Comparison of ENCODE assay signal across 12 cellular contexts in genomic region chr2:27261241-27261925, GRCh38. TPM values are rescaled to one million over a fixed set of nuclear protein-coding genes. Genes with fewer than 3 reads are reported as not detected.
DNase-seq lines count a peak whose midpoint lies in the region; ATAC-seq, FAIRE-seq and TF ChIP-seq lines count a peak whose summit lies in the region.
"Had no signal": no experiment of that assay in that cellular context is flagged by ENCODE, and none has a peak within 500 bp of the region (broad histone marks: within the 10 kb centered on the region; RNA-seq: fewer than 3 reads in every experiment).

No MANE protein-coding gene starts in this region.

- no peak for DNase-seq in CD14-positive monocyte (ENCODE audit: low spot score)
- DNase-seq in HAP-1 (ENCODE audit: low spot score in 2 of 2): no peak
- no peak for DNase-seq in K562 (ENCODE audit: extremely low read depth in 1 of 4, low spot score in 3 of 4)
- DNase-seq in naive thymus-derived CD4-positive, alpha-beta T cell: no peak
- no peak for DNase-seq in GM13977 (ENCODE audit: low spot score)
- no peak for DNase-seq in NCI-H2081 (lab: John Stamatoyannopoulos, UW)
- DNase-seq in HT-29 (ENCODE audit: low spot score): no peak
- DNase-seq: activated naive CD4-positive, alpha-beta T cell treated with anti-CD3 and anti-CD28 coated beads, Interleukin-2, amount 50 U/mL, for 16 hours; islet precursor cell; ovary had no signal

- no peak overlapping the region for H3K27ac ChIP-seq in K562 (ENCODE audit: extremely low read depth, low read depth, low read length)
- no peak overlapping the region for H3K27ac ChIP-seq in naive thymus-derived CD4-positive, alpha-beta T cell (ENCODE audit: low read depth, low read length)
- H3K27ac ChIP-seq: ovary, upper lobe of left lung had no signal

- no peak for TF ChIP-seq CTCF in CD14-positive monocyte (IDR thresholded peaks at IDR 0.05)
- TF ChIP-seq CTCF in K562 (IDR thresholded peaks at IDR 0.05 in 2 of 3, conservative IDR thresholded peaks at IDR 0.05 in 1 of 3; ENCODE audit: insufficient read depth in 2 of 3, low read depth in 1 of 3, low read length in 3 of 3): no peak
- no peak for TF ChIP-seq CTCF in GM13977 (IDR thresholded peaks at IDR 0.05; ENCODE audit: extremely low read depth, insufficient read depth, missing control alignments)

- no peaks in the 10 kb centered on the region for H3K9me1 ChIP-seq in K562 (ENCODE audit: control insufficient read depth, insufficient read depth, low read length)

- H3K9me3 ChIP-seq in HAP-1 (no peaks in the 10 kb centered on the region), K562 (replicated peaks; ENCODE audit: control insufficient read depth, insufficient read depth, low read depth, low read length) (no peaks in the 10 kb centered on the region; the same call in 1 of the 2 replicates)
- no peaks in the 10 kb centered on the region for H3K9me3 ChIP-seq in naive thymus-derived CD4-positive, alpha-beta T cell (ENCODE audit: control insufficient read depth in 2 of 3, low read length in 3 of 3)
- H3K9me3 ChIP-seq: ovary, upper lobe of left lung had no signal

- no TSS peak for BruUV-seq in K562 (replicated peaks; lab: Mats Ljungman, UMichigan)

- no peak overlapping the region for H3K9ac ChIP-seq in K562 (ENCODE audit: insufficient read depth in 1 of 2, low read depth in 2 of 2, low read length in 2 of 2)

- H3K79me2 ChIP-seq in K562 (ENCODE audit: control insufficient read depth, insufficient read depth, low read length): no peaks in the 10 kb centered on the region

- FAIRE-seq in K562 (lab: Jason Lieb, UNC): no peak

- intact Hi-C loops in CD14-positive monocyte (cut with micrococcal nuclease) (no loop called here), K562 (cut with micrococcal nuclease) (no loop called here)
- intact Hi-C loops in naive thymus-derived CD4-positive, alpha-beta T cell (cut with micrococcal nuclease): loop anchor here (5.0 kb wide), 3 partner anchors 41 to 226 kb away; partner anchors contain the start of genes IFT172 (in 1 of the 2) and KHK (in 1 of the 2)

- no peak for TF ChIP-seq POLR2A in K562 (conservative IDR thresholded peaks at IDR 0.05)

- H3K4me3 ChIP-seq in HAP-1: peak overlapping the region; percentile 93
- no peak overlapping the region for H3K4me3 ChIP-seq in K562
- no peak overlapping the region for H3K4me3 ChIP-seq in naive thymus-derived CD4-positive, alpha-beta T cell (ENCODE audit: low read length)

- H3K27me3 Mint-ChIP-seq in CD14-positive monocyte (ENCODE audit: low read depth in 3 of 3): peaks cover 37 to 43% (median 40%) of the 10 kb centered on the region in 3 donors
- peaks cover 57 to 66% (median 62%) of the 10 kb centered on the region in 5 donors for H3K27me3 Mint-ChIP-seq in naive thymus-derived CD4-positive, alpha-beta T cell

- H2AFZ ChIP-seq in K562 (ENCODE audit: low read depth, low read length): no peak overlapping the region

- TF ChIP-seq RAD21 in K562 (CRISPR knock-in tag; conservative IDR thresholded peaks at IDR 0.05 in 1 of 2, IDR thresholded peaks at IDR 0.05 in 1 of 2): no peak

- in situ Hi-C loops in HAP-1 (cut with MboI; ENCODE audit: low sequenced_read_pairs) (no loop called here), K562 (cut with MboI) (no loop called here), GM13977 (cut with MboI; ENCODE audit: low pct_unique_long_range_greater_than_20kb, low sequenced_read_pairs, unreplicated experiment) (no loop called here)

- H3K36me3 Mint-ChIP-seq in CD14-positive monocyte: peaks cover 10 to 22% of the 10 kb centered on the region in 2 donors
- H3K36me3 Mint-ChIP-seq in naive thymus-derived CD4-positive, alpha-beta T cell: peaks cover 0 to 4% (median 0%) of the 10 kb centered on the region in 5 donors

- H3K4me1 ChIP-seq in HAP-1: peaks cover 31% of the 10 kb centered on the region
- H3K4me1 ChIP-seq in K562 (replicated peaks in 1 of 2; ENCODE audit: control insufficient read depth in 2 of 2, insufficient read depth in 2 of 2, low read length in 2 of 2): peaks cover 0 to 46% of the 10 kb centered on the region in 2 experiments; a peak in 3 of 5 replicates
- H3K4me1 ChIP-seq in naive thymus-derived CD4-positive, alpha-beta T cell (ENCODE audit: control insufficient read depth in 2 of 2, insufficient read depth in 2 of 2, low read length in 2 of 2): peaks cover 8 to 23% of the 10 kb centered on the region in 2 donors

- no peak for ATAC-seq in K562
- ATAC-seq in naive thymus-derived CD4-positive, alpha-beta T cell: no peak
- no peak for ATAC-seq in activated CD4-positive, CD25-positive, alpha-beta regulatory T cell treated with anti-CD3 and anti-CD28 coated beads, Interleukin-2, amount 50 U/mL, for 24 hours

- CTCF ChIA-PET in K562 (lab: Yijun Ruan, JAX; ENCODE audit: low intra/inter-chr PET ratio): no interaction called here
- CTCF ChIA-PET in naive thymus-derived CD4-positive, alpha-beta T cell (lab: Charles Lee): no interaction called here

- peaks cover 0 to 18% (median 13%) of the 10 kb centered on the region in 7 donors for H3K9me3 Mint-ChIP-seq in CD14-positive monocyte
- no peaks in the 10 kb centered on the region for H3K9me3 Mint-ChIP-seq in naive thymus-derived CD4-positive, alpha-beta T cell

- WGBS in K562 (ENCODE audit: insufficient coverage, low coverage, missing lambda C conversion rate): 33% methylated on average over 8 of the region's 11 CpGs

- peaks cover 23% of the 10 kb centered on the region for H3K36me3 ChIP-seq in HAP-1 (replicated peaks)
- no peaks in the 10 kb centered on the region for H3K36me3 ChIP-seq in K562 (ENCODE audit: control insufficient read depth, insufficient read depth, low read length)
- no peaks in the 10 kb centered on the region for H3K36me3 ChIP-seq in naive thymus-derived CD4-positive, alpha-beta T cell (ENCODE audit: control insufficient read depth in 2 of 3, insufficient read depth in 3 of 3, low read length in 3 of 3)
- H3K36me3 ChIP-seq: ovary, upper lobe of left lung had no signal

- H4K20me1 ChIP-seq in K562 (replicated peaks; ENCODE audit: control insufficient read depth, insufficient read depth, low read length): no peaks in the 10 kb centered on the region; the same call in 1 of the 2 replicates

- H3K27ac Mint-ChIP-seq in CD14-positive monocyte: peak overlapping the region in 1 of 7 donors; percentile 79
- peak overlapping the region in 1 of 9 donors; percentile 78 for H3K27ac Mint-ChIP-seq in naive thymus-derived CD4-positive, alpha-beta T cell

- H3K4me1 Mint-ChIP-seq in CD14-positive monocyte: peaks cover 29% of the 10 kb centered on the region
- peaks cover 23 to 33% (median 29%) of the 10 kb centered on the region in 7 donors for H3K4me1 Mint-ChIP-seq in naive thymus-derived CD4-positive, alpha-beta T cell

- no peak for TF ChIP-seq EP300 in K562 (IDR thresholded peaks at IDR 0.05; ENCODE audit: low read length)

- H3K27me3 ChIP-seq in HAP-1 (ENCODE audit: low read depth) (no peaks in the 10 kb centered on the region), K562 (ENCODE audit: control insufficient read depth in 2 of 2, insufficient read depth in 2 of 2, low read length in 2 of 2) (peaks cover 31 to 46% of the 10 kb centered on the region in 2 experiments; a peak in 4 of 5 replicates)
- peaks cover 6 to 27% of the 10 kb centered on the region in 2 donors for H3K27me3 ChIP-seq in naive thymus-derived CD4-positive, alpha-beta T cell (ENCODE audit: control insufficient read depth in 2 of 2, insufficient read depth in 2 of 2, low read length in 2 of 2)
- H3K27me3 ChIP-seq: ovary had no signal

- peak overlapping the region; percentile 51 to 87 for H3K4me3 Mint-ChIP-seq in CD14-positive monocyte
- peak overlapping the region; percentile 70 to 97 (median 81) for H3K4me3 Mint-ChIP-seq in naive thymus-derived CD4-positive, alpha-beta T cell

- no peak overlapping the region for H3K4me2 ChIP-seq in K562 (ENCODE audit: insufficient read depth, low read length)

- POLR2A ChIA-PET in K562 (lab: Yijun Ruan, JAX): interaction anchor here (1.0 kb wide), 1 partner anchor 9 kb away, joined by 4 read pairs; no protein-coding TSS in a partner anchor
- POLR2A ChIA-PET in naive thymus-derived CD4-positive, alpha-beta T cell (lab: Charles Lee): interaction anchor here (0.5 to 0.7 kb wide), 2 partner anchors 178 to 1593 kb away, joined by 3 read pairs; no protein-coding TSS in a partner anchor

RNA-seq across cellular contexts. Expression of gene SLC30A3, which starts 1.5 kb away (rescaled TPM):
- not detected for polyA plus RNA-seq in CD14-positive monocyte
- total RNA-seq in K562 (2011; cell fraction: chromatin; rRNA removed; ENCODE audit: low replicate concordance): 4.4 and 10.5 TPM in 2 replicates
- 4.5 and 6.7 TPM in 2 replicates for total RNA-seq in K562 (2011; cell fraction: nucleolus; rRNA removed)
- total RNA-seq in K562 (2011; cell fraction: nucleoplasm; rRNA removed): 6.2 and 8.4 TPM in 2 replicates
- total RNA-seq in K562 (2014; rRNA removed): 0.68 and 2.4 TPM in 2 replicates
- 0.10 and 0.36 TPM in 2 replicates for total RNA-seq in K562 (2014; rRNA removed; fragmentation: Illumina TruSeq; extraction: Trizol)
- total RNA-seq in K562 (2015; rRNA removed; fragmentation: Illumina TruSeq; extraction: Trizol): 0.41 and 0.58 TPM in 2 replicates
- 2.0 and 2.2 TPM in 2 replicates for total RNA-seq in K562 (2021)
- 1.2 and 3.1 TPM in 2 replicates for polyA plus RNA-seq in K562 (2011; rRNA removed)
- 5.3 and 8.9 TPM in 2 replicates for polyA plus RNA-seq in K562 (2011; cell fraction: cytosol; rRNA removed)
- 12.9 and 17.5 TPM in 2 replicates for polyA plus RNA-seq in K562 (2011; cell fraction: nucleus; rRNA removed)
- 1.6 and 2.0 TPM in 2 replicates for polyA plus RNA-seq in K562 (2012)
- polyA plus RNA-seq in K562 (2014; fragmentation: Illumina TruSeq; extraction: Trizol): 1.1 and 2.2 TPM in 2 replicates
- polyA plus RNA-seq in K562 (2014; fragmentation: Nextera tagmentation; extraction: Ambion mirVana): under 1 TPM in 1 of 2 experiments, not detected in 1; 0.03 TPM
- 2.3 and 2.7 TPM in 2 replicates for polyA plus RNA-seq in K562 (2014; rRNA removed)
- 1.2 and 1.4 TPM in 2 replicates for polyA minus RNA-seq in K562 (2011; rRNA and poly(A)+ RNA removed)
- polyA minus RNA-seq in K562 (2011; cell fraction: cytosol; rRNA and poly(A)+ RNA removed): 2.7 and 3.5 TPM in 2 replicates
- 1.9 and 2.3 TPM in 2 replicates for polyA minus RNA-seq in K562 (2011; cell fraction: nucleus; rRNA and poly(A)+ RNA removed)
- under 1 TPM in 1 of 5 experiments, not detected in 4; 0.29 TPM for total RNA-seq in naive thymus-derived CD4-positive, alpha-beta T cell
- polyA plus RNA-seq in naive thymus-derived CD4-positive, alpha-beta T cell: under 1 TPM in 1 of 2 donors, not detected in 1; 0.56 TPM
- not detected in 2 replicates for total RNA-seq in HT-29 (2014; rRNA removed; shearing (Covaris generic))

RNA-seq across cellular contexts. Expression of gene DNAJC5G, which starts 13.8 kb away (rescaled TPM):
- polyA plus RNA-seq in CD14-positive monocyte (not detected), K562 (2011; rRNA removed) (not detected in 2 replicates), K562 (2014; fragmentation: Illumina TruSeq; extraction: Trizol) (not detected in 2 replicates), K562 (2014; fragmentation: Nextera tagmentation; extraction: Ambion mirVana) (not detected), K562 (2014; rRNA removed) (0.43 TPM in 1 of 2 replicates, not detected in the other)
- total RNA-seq in K562 (2011; cell fraction: chromatin; rRNA removed; ENCODE audit: low replicate concordance): 0.35 TPM in 1 of 2 replicates, not detected in the other
- total RNA-seq in K562 (2011; cell fraction: nucleolus; rRNA removed): not detected in 2 replicates
- total RNA-seq in K562 (2011; cell fraction: nucleoplasm; rRNA removed): not detected in 2 replicates
- total RNA-seq in K562 (2014; rRNA removed) (not detected in 2 replicates), K562 (2014; rRNA removed; fragmentation: Illumina TruSeq; extraction: Trizol) (not detected in 2 replicates), K562 (2015; rRNA removed; fragmentation: Illumina TruSeq; extraction: Trizol) (not detected in 2 replicates), K562 (2021) (not detected in 2 replicates)
- not detected in 2 replicates for polyA plus RNA-seq in K562 (2011; cell fraction: cytosol; rRNA removed)
- 0.15 and 0.37 TPM in 2 replicates for polyA plus RNA-seq in K562 (2011; cell fraction: nucleus; rRNA removed)
- 0.08 TPM in 1 of 2 replicates, not detected in the other for polyA plus RNA-seq in K562 (2012)
- polyA minus RNA-seq in K562 (2011; rRNA and poly(A)+ RNA removed): not detected in 2 replicates
- polyA minus RNA-seq in K562 (2011; cell fraction: cytosol; rRNA and poly(A)+ RNA removed): not detected in 2 replicates
- not detected in 2 replicates for polyA minus RNA-seq in K562 (2011; cell fraction: nucleus; rRNA and poly(A)+ RNA removed)
- not detected for total RNA-seq in naive thymus-derived CD4-positive, alpha-beta T cell
- not detected for polyA plus RNA-seq in naive thymus-derived CD4-positive, alpha-beta T cell
- not detected in 2 replicates for total RNA-seq in HT-29 (2014; rRNA removed; shearing (Covaris generic))
- total RNA-seq: upper lobe of left lung had no signal

RNA-seq across cellular contexts. Expression of gene TRIM54, which starts 20.8 kb away (rescaled TPM):
- polyA plus RNA-seq in CD14-positive monocyte (not detected), K562 (2011; rRNA removed) (not detected in 2 replicates), K562 (2014; fragmentation: Illumina TruSeq; extraction: Trizol) (not detected in 2 replicates), K562 (2014; fragmentation: Nextera tagmentation; extraction: Ambion mirVana) (not detected), K562 (2014; rRNA removed) (not detected in 2 replicates)
- total RNA-seq in K562 (2011; cell fraction: chromatin; rRNA removed; ENCODE audit: low replicate concordance): 0.32 TPM in 1 of 2 replicates, not detected in the other
- not detected in 2 replicates for total RNA-seq in K562 (2011; cell fraction: nucleolus; rRNA removed)
- not detected in 2 replicates for total RNA-seq in K562 (2011; cell fraction: nucleoplasm; rRNA removed)
- total RNA-seq in K562 (2014; rRNA removed) (not detected in 2 replicates), K562 (2014; rRNA removed; fragmentation: Illumina TruSeq; extraction: Trizol) (not detected in 2 replicates), K562 (2015; rRNA removed; fragmentation: Illumina TruSeq; extraction: Trizol) (not detected in 2 replicates), K562 (2021) (not detected in 2 replicates)
- not detected in 2 replicates for polyA plus RNA-seq in K562 (2011; cell fraction: cytosol; rRNA removed)
- 0.08 TPM in 1 of 2 replicates, not detected in the other for polyA plus RNA-seq in K562 (2011; cell fraction: nucleus; rRNA removed)
- polyA plus RNA-seq in K562 (2012): 0.08 TPM in 1 of 2 replicates, not detected in the other
- not detected in 2 replicates for polyA minus RNA-seq in K562 (2011; rRNA and poly(A)+ RNA removed)
- not detected in 2 replicates for polyA minus RNA-seq in K562 (2011; cell fraction: cytosol; rRNA and poly(A)+ RNA removed)
- polyA minus RNA-seq in K562 (2011; cell fraction: nucleus; rRNA and poly(A)+ RNA removed): not detected in 2 replicates
- total RNA-seq in naive thymus-derived CD4-positive, alpha-beta T cell: not detected
- polyA plus RNA-seq in naive thymus-derived CD4-positive, alpha-beta T cell: not detected
- total RNA-seq in HT-29 (2014; rRNA removed; shearing (Covaris generic)): 5.8 and 7.1 TPM in 2 replicates

RNA-seq across cellular contexts. Expression of gene CAD, which starts 44.2 kb away (rescaled TPM):
- polyA plus RNA-seq in CD14-positive monocyte: 1 to 10 TPM in 1 of 2 donors, under 1 TPM in 1; 0.71 to 1.7 TPM
- 320 and 666 TPM in 2 replicates for total RNA-seq in K562 (2011; cell fraction: chromatin; rRNA removed; ENCODE audit: low replicate concordance)
- 376 and 382 TPM in 2 replicates for total RNA-seq in K562 (2011; cell fraction: nucleolus; rRNA removed)
- total RNA-seq in K562 (2011; cell fraction: nucleoplasm; rRNA removed): 239 and 276 TPM in 2 replicates
- total RNA-seq in K562 (2014; rRNA removed): 57.7 and 94.5 TPM in 2 replicates
- total RNA-seq in K562 (2014; rRNA removed; fragmentation: Illumina TruSeq; extraction: Trizol): 19.6 and 26.7 TPM in 2 replicates
- 33.7 and 35.7 TPM in 2 replicates for total RNA-seq in K562 (2015; rRNA removed; fragmentation: Illumina TruSeq; extraction: Trizol)
- total RNA-seq in K562 (2021): 123 and 126 TPM in 2 replicates
- 27.9 and 69.2 TPM in 2 replicates for polyA plus RNA-seq in K562 (2011; rRNA removed)
- polyA plus RNA-seq in K562 (2011; cell fraction: cytosol; rRNA removed): 33.6 and 47.2 TPM in 2 replicates
- polyA plus RNA-seq in K562 (2011; cell fraction: nucleus; rRNA removed): 384 and 540 TPM in 2 replicates
- polyA plus RNA-seq in K562 (2012): 89.0 and 90.7 TPM in 2 replicates
- polyA plus RNA-seq in K562 (2014; fragmentation: Illumina TruSeq; extraction: Trizol): 76.4 and 95.0 TPM in 2 replicates
- polyA plus RNA-seq in K562 (2014; fragmentation: Nextera tagmentation; extraction: Ambion mirVana): 1 to 10 TPM; 7.5 to 8.8 TPM
- 54.5 and 60.7 TPM in 2 replicates for polyA plus RNA-seq in K562 (2014; rRNA removed)
- 102 and 111 TPM in 2 replicates for polyA minus RNA-seq in K562 (2011; rRNA and poly(A)+ RNA removed)
- 169 and 192 TPM in 2 replicates for polyA minus RNA-seq in K562 (2011; cell fraction: cytosol; rRNA and poly(A)+ RNA removed)
- 166 and 194 TPM in 2 replicates for polyA minus RNA-seq in K562 (2011; cell fraction: nucleus; rRNA and poly(A)+ RNA removed)
- 10 to 100 TPM; 34.4 to 65.7 (median 45.4) TPM for total RNA-seq in naive thymus-derived CD4-positive, alpha-beta T cell
- polyA plus RNA-seq in naive thymus-derived CD4-positive, alpha-beta T cell: 10 to 100 TPM; 19.6 to 28.1 TPM
- 78.5 and 88.5 TPM in 2 replicates for total RNA-seq in HT-29 (2014; rRNA removed; shearing (Covaris generic))

RNA-seq across cellular contexts. Expression of gene UCN, which starts 46.9 kb away (rescaled TPM):
- polyA plus RNA-seq in CD14-positive monocyte (under 1 TPM; 0.39 to 0.60 TPM), K562 (2011; rRNA removed) (0.43 and 0.53 TPM in 2 replicates), K562 (2014; fragmentation: Illumina TruSeq; extraction: Trizol) (0.30 and 0.39 TPM in 2 replicates), K562 (2014; fragmentation: Nextera tagmentation; extraction: Ambion mirVana) (under 1 TPM; 0.10 to 0.28 TPM), K562 (2014; rRNA removed) (0.96 and 1.5 TPM in 2 replicates)
- 2.2 and 3.1 TPM in 2 replicates for total RNA-seq in K562 (2011; cell fraction: chromatin; rRNA removed; ENCODE audit: low replicate concordance)
- 5.2 and 5.7 TPM in 2 replicates for total RNA-seq in K562 (2011; cell fraction: nucleolus; rRNA removed)
- total RNA-seq in K562 (2011; cell fraction: nucleoplasm; rRNA removed): 1.5 and 2.2 TPM in 2 replicates
- total RNA-seq in K562 (2014; rRNA removed) (2.7 and 2.8 TPM in 2 replicates), K562 (2014; rRNA removed; fragmentation: Illumina TruSeq; extraction: Trizol) (0.25 TPM in 1 of 2 replicates, not detected in the other), K562 (2015; rRNA removed; fragmentation: Illumina TruSeq; extraction: Trizol) (0.64 and 0.65 TPM in 2 replicates), K562 (2021) (2.2 and 2.6 TPM in 2 replicates)
- polyA plus RNA-seq in K562 (2011; cell fraction: cytosol; rRNA removed): 0.53 and 3.9 TPM in 2 replicates
- polyA plus RNA-seq in K562 (2011; cell fraction: nucleus; rRNA removed): 3.2 and 7.5 TPM in 2 replicates
- polyA plus RNA-seq in K562 (2012): 1.1 and 5.5 TPM in 2 replicates
- polyA minus RNA-seq in K562 (2011; rRNA and poly(A)+ RNA removed): not detected in 2 replicates
- polyA minus RNA-seq in K562 (2011; cell fraction: cytosol; rRNA and poly(A)+ RNA removed): 1.1 TPM in 1 of 2 replicates, not detected in the other
- polyA minus RNA-seq in K562 (2011; cell fraction: nucleus; rRNA and poly(A)+ RNA removed): 0.89 and 1.8 TPM in 2 replicates
- 1 to 10 TPM; 2.5 to 6.5 (median 4.6) TPM for total RNA-seq in naive thymus-derived CD4-positive, alpha-beta T cell
- under 1 TPM; 0.35 to 0.81 TPM for polyA plus RNA-seq in naive thymus-derived CD4-positive, alpha-beta T cell
- 4.9 and 5.6 TPM in 2 replicates for total RNA-seq in HT-29 (2014; rRNA removed; shearing (Covaris generic))

Comparison
In these comparisons a context has a peak if more than half of its experiments do, and no peak if none do; other contexts are left out.
1. intact Hi-C loops: an anchor here in naive thymus-derived CD4-positive, alpha-beta T cell (5.0 kb wide); none called in CD14-positive monocyte and K562.